17 cellular contexts compared by ENCODE assay signal in the genomic region with DNA sequence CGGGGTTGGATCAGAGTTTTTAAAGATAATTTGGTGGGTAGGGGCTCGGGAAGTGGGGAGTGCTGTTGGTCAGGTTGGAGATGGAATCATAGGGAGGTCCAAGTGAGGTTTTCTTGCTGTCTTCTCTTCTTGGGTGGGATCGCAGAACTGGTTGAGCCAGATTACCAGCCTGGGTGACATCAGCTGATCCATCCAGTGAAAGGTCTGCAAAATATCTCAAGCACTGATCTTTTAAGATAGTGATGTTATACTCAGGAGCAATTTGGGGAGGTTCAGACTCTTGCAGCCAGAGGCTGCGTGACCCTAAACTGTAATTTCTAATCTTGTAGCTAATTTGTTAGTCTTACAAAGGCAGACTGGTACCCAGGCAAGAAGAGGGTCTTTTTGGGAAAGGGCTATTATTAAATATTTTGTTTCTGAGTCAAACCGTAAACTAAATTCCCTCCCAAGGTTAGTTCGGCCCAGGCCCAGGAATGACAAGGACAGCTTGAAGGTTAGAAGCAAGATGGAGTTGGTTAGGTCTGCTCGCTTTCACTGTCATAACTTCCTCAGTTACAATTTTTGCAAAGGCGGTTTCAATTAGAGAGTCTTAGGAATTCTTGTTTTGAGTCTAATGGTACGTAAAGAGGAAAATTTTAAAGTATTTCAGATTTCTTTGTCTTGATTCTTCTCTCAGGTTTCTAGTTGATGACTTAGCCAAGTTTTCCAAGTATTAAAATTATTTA. TPM values are rescaled to one million over a fixed set of nuclear protein-coding genes. Genes with fewer than 3 reads are reported as not detected.
DNase-seq lines count a peak whose midpoint lies in the region; ATAC-seq and TF ChIP-seq lines count a peak whose summit lies in the region.
"Had no signal": no experiment of that assay in that cellular context is flagged by ENCODE, and none has a peak within 500 bp of the region (broad histone marks: within the 10 kb centered on the region; RNA-seq: fewer than 3 reads in every experiment).

No MANE protein-coding gene starts in this region.

- BruUV-seq in PC-9 (replicated peaks; lab: Mats Ljungman, UMichigan) = no TSS peak

- H3K27ac Mint-ChIP-seq in activated CD4-positive, alpha-beta memory T cell treated with anti-CD3 and anti-CD28 coated beads for 36 hours = peak overlapping the region; percentile 25
- no peak overlapping the region for H3K27ac Mint-ChIP-seq in activated CD4-positive, alpha-beta memory T cell treated with anti-CD3 and anti-CD28 coated beads, Interleukin-2, amount 10 ng/mL, durations not matched to agents 7 days and 5 days

- DNase-seq in activated CD4-positive, alpha-beta memory T cell treated with anti-CD3 and anti-CD28 coated beads for 36 hours = no peak
- DNase-seq in activated CD4-positive, alpha-beta memory T cell treated with anti-CD3 and anti-CD28 coated beads, Interleukin-2, amount 10 ng/mL, durations not matched to agents 7 days and 5 days = no peak
- DNase-seq in PC-9 (peak in 1 of 2 experiments; percentile 20), epithelial cell of esophagus (ENCODE audit: low read depth) (peak; percentile 44), smooth muscle cell (lab: John Stamatoyannopoulos, UW; ENCODE audit: unreplicated experiment) (no peak), epidermal melanocyte (ENCODE audit: insufficient read length, low spot score) (no peak)
- DNase-seq: 8988T, KBM-7, NCI-H1092, NCI-H1694 treated with DMSO at 0.1 percent for 48 hours, NCI-H446, NCI-H748 treated with DMSO at 0.1 percent for 48 hours, Peyer's patch, Right ventricle myocardium superior had no signal

- ATAC-seq in GM21529 (IDR thresholded peaks at IDR 0.05; ENCODE audit: unreplicated experiment) (no peak), GM21717 (IDR thresholded peaks at IDR 0.05; ENCODE audit: unreplicated experiment) (no peak)

- H3K4me3 Mint-ChIP-seq in activated CD4-positive, alpha-beta memory T cell treated with anti-CD3 and anti-CD28 coated beads for 36 hours = no peak overlapping the region
- no peak overlapping the region for H3K4me3 Mint-ChIP-seq in activated CD4-positive, alpha-beta memory T cell treated with anti-CD3 and anti-CD28 coated beads, Interleukin-2, amount 10 ng/mL, durations not matched to agents 7 days and 5 days

- POLR2A ChIA-PET in activated CD4-positive, alpha-beta memory T cell treated with anti-CD3 and anti-CD28 coated beads for 36 hours (lab: Charles Lee) = no interaction called here
- POLR2A ChIA-PET in activated CD4-positive, alpha-beta memory T cell treated with anti-CD3 and anti-CD28 coated beads, Interleukin-2, amount 10 ng/mL, durations not matched to agents 7 days and 5 days (lab: Charles Lee) = no interaction called here
- POLR2A ChIA-PET in PC-9 (lab: Charles Lee; ENCODE audit: unreplicated experiment) = no interaction called here

- peaks cover 37% of the 10 kb centered on the region for H3K4me1 Mint-ChIP-seq in activated CD4-positive, alpha-beta memory T cell treated with anti-CD3 and anti-CD28 coated beads for 36 hours (ENCODE audit: low read depth)
- peaks cover 17% of the 10 kb centered on the region for H3K4me1 Mint-ChIP-seq in activated CD4-positive, alpha-beta memory T cell treated with anti-CD3 and anti-CD28 coated beads, Interleukin-2, amount 10 ng/mL, durations not matched to agents 7 days and 5 days

- H3K36me3 Mint-ChIP-seq in activated CD4-positive, alpha-beta memory T cell treated with anti-CD3 and anti-CD28 coated beads for 36 hours = peaks cover 12% of the 10 kb centered on the region
- peaks cover 31% of the 10 kb centered on the region for H3K36me3 Mint-ChIP-seq in activated CD4-positive, alpha-beta memory T cell treated with anti-CD3 and anti-CD28 coated beads, Interleukin-2, amount 10 ng/mL, durations not matched to agents 7 days and 5 days (ENCODE audit: low read depth)

- peaks cover 12% of the 10 kb centered on the region for H3F3A ChIP-seq in PC-9 (ENCODE audit: insufficient read depth, low read depth)
- peaks cover 12% of the 10 kb centered on the region for H3F3A ChIP-seq in smooth muscle cell (ENCODE audit: low read depth)

- H3K27me3 ChIP-seq in PC-9 (ENCODE audit: insufficient read depth, low read depth) = no peaks in the 10 kb centered on the region
- no peaks in the 10 kb centered on the region for H3K27me3 ChIP-seq in smooth muscle cell (ENCODE audit: low read depth)
- H3K27me3 ChIP-seq: BLaER1 treated with 17β-estradiol and CSF1 and Interleukin-3, amounts not matched to agents 10 nM and 100 nM; Peyer's patch had no signal

- H3K27ac ChIP-seq in PC-9 (no peak overlapping the region), smooth muscle cell (ENCODE audit: low read depth) (peak overlapping the region; percentile 65)
- H3K27ac ChIP-seq: BLaER1 treated with 17β-estradiol and CSF1 and Interleukin-3, amounts not matched to agents 10 nM and 100 nM; Peyer's patch had no signal

- H3K4me1 ChIP-seq in PC-9 (replicated peaks; ENCODE audit: insufficient read depth) (peaks cover 23% of the 10 kb centered on the region), smooth muscle cell (ENCODE audit: low read depth) (no peaks in the 10 kb centered on the region)

- H4K20me1 ChIP-seq in PC-9 (ENCODE audit: insufficient read depth) = peaks cover 42% of the 10 kb centered on the region
- peaks cover 90% of the 10 kb centered on the region for H4K20me1 ChIP-seq in smooth muscle cell (ENCODE audit: low read depth)

- H3K4me2 ChIP-seq in PC-9 (0 out of 2 replicates have a peak overlapping the region, but pooled peaks have one; percentile 10), smooth muscle cell (peak overlapping the region; percentile 15)
- H3K4me2 ChIP-seq: BLaER1 treated with 17β-estradiol and CSF1 and Interleukin-3, amounts not matched to agents 10 nM and 100 nM had no signal

- CTCF ChIA-PET in activated CD4-positive, alpha-beta memory T cell treated with anti-CD3 and anti-CD28 coated beads for 36 hours (lab: Charles Lee) = no interaction called here
- CTCF ChIA-PET in activated CD4-positive, alpha-beta memory T cell treated with anti-CD3 and anti-CD28 coated beads, Interleukin-2, amount 10 ng/mL, durations not matched to agents 7 days and 5 days (lab: Charles Lee) = no interaction called here
- CTCF ChIA-PET in PC-9 (lab: Charles Lee) = no interaction called here

- no peak overlapping the region for H3K4me3 ChIP-seq in PC-9
- no peak overlapping the region for H3K4me3 ChIP-seq in epithelial cell of esophagus (ENCODE audit: low read length)
- no peak overlapping the region for H3K4me3 ChIP-seq in smooth muscle cell
- H3K4me3 ChIP-seq: BLaER1 treated with 17β-estradiol and CSF1 and Interleukin-3, amounts not matched to agents 10 nM and 100 nM; Peyer's patch had no signal

- H3K9me3 Mint-ChIP-seq in activated CD4-positive, alpha-beta memory T cell treated with anti-CD3 and anti-CD28 coated beads for 36 hours = no peaks in the 10 kb centered on the region
- no peaks in the 10 kb centered on the region for H3K9me3 Mint-ChIP-seq in activated CD4-positive, alpha-beta memory T cell treated with anti-CD3 and anti-CD28 coated beads, Interleukin-2, amount 10 ng/mL, durations not matched to agents 7 days and 5 days

- no peak for TF ChIP-seq CTCF in PC-9 (conservative IDR thresholded peaks at IDR 0.05)
- no peak for TF ChIP-seq CTCF in epithelial cell of esophagus (IDR thresholded peaks at IDR 0.05; ENCODE audit: insufficient read depth, low read depth, low read length, missing control alignments)
- TF ChIP-seq CTCF in smooth muscle cell (IDR thresholded peaks at IDR 0.05; ENCODE audit: borderline replicate concordance, insufficient read depth, poor library complexity, severe bottlenecking) = no peak

- peaks cover 82% of the 10 kb centered on the region for H3K79me2 ChIP-seq in PC-9 (ENCODE audit: low read depth)
- peaks cover 85% of the 10 kb centered on the region for H3K79me2 ChIP-seq in smooth muscle cell (ENCODE audit: low read depth)

- H3K9me3 ChIP-seq in PC-9 (ENCODE audit: insufficient read depth, low read depth) (no peaks in the 10 kb centered on the region), smooth muscle cell (replicated peaks; ENCODE audit: low read depth) (no peaks in the 10 kb centered on the region)
- H3K9me3 ChIP-seq: BLaER1 treated with 17β-estradiol and CSF1 and Interleukin-3, amounts not matched to agents 10 nM and 100 nM; Peyer's patch had no signal

- peaks cover 10% of the 10 kb centered on the region; the same call in 1 of the 2 replicates for H3K36me3 ChIP-seq in PC-9 (ENCODE audit: low read depth)
- no peaks in the 10 kb centered on the region for H3K36me3 ChIP-seq in smooth muscle cell (ENCODE audit: low read depth)

- intact Hi-C loops in activated CD4-positive, alpha-beta memory T cell treated with anti-CD3 and anti-CD28 coated beads for 36 hours (cut with micrococcal nuclease) = no loop called here
- intact Hi-C loops in PC-9 (cut with micrococcal nuclease; ENCODE audit: unreplicated experiment) = no loop called here

- H3K9me2 ChIP-seq in PC-9 (ENCODE audit: insufficient read depth) = no peaks in the 10 kb centered on the region

- 73% methylated on average over 9 of the region's 9 CpGs for WGBS in smooth muscle cell (ENCODE audit: low lambda C conversion rate)

- no peaks in the 10 kb centered on the region for H3K27me3 Mint-ChIP-seq in activated CD4-positive, alpha-beta memory T cell treated with anti-CD3 and anti-CD28 coated beads for 36 hours
- H3K27me3 Mint-ChIP-seq in activated CD4-positive, alpha-beta memory T cell treated with anti-CD3 and anti-CD28 coated beads, Interleukin-2, amount 10 ng/mL, durations not matched to agents 7 days and 5 days = no peaks in the 10 kb centered on the region

- H2AFZ ChIP-seq in PC-9 (no peak overlapping the region), smooth muscle cell (ENCODE audit: low read depth) (no peak overlapping the region)

- no peak overlapping the region for H3K9ac ChIP-seq in smooth muscle cell (ENCODE audit: low read depth)
- H3K9ac ChIP-seq: BLaER1 treated with 17β-estradiol and CSF1 and Interleukin-3, amounts not matched to agents 10 nM and 100 nM had no signal

RNA-seq across cellular contexts. Expression of a gene that starts 53.1 kb away (rescaled TPM):
- total RNA-seq in activated CD4-positive, alpha-beta memory T cell treated with anti-CD3 and anti-CD28 coated beads for 36 hours = 10 to 100 TPM; 30.1 to 31.7 TPM
- total RNA-seq in activated CD4-positive, alpha-beta memory T cell treated with anti-CD3 and anti-CD28 coated beads, Interleukin-2, amount 10 ng/mL, durations not matched to agents 7 days and 5 days = 10 to 100 TPM; 38.3 to 39.7 TPM
- 21.6 and 22.7 TPM in 2 replicates for total RNA-seq in PC-9 (2021)
- 37.6 and 39.3 TPM in 2 replicates for total RNA-seq in smooth muscle cell
- polyA plus RNA-seq in smooth muscle cell = 12.3 and 12.7 TPM in 2 replicates
